ENCODE assay signal across 15 cellular contexts in genomic region chr10:24349379-24350110, GRCh38.
DNase-seq lines count a peak whose midpoint lies in the region; ATAC-seq, FAIRE-seq and TF ChIP-seq lines count a peak whose summit lies in the region.
"Had no signal": no experiment of that assay in that cellular context is flagged by ENCODE, and none has a peak within 500 bp of the region (broad histone marks: within the 10 kb centered on the region; RNA-seq: fewer than 3 reads in every experiment).

No MANE protein-coding gene starts in this region.

- H3K4me1 ChIP-seq in DND-41 (ENCODE audit: insufficient read depth, low read length) (peaks cover 90% of the 10 kb centered on the region), mesodermal cell (ENCODE audit: control insufficient read depth, insufficient read depth, low read length, poor library complexity, severe bottlenecking) (peaks cover 35% of the 10 kb centered on the region), stomach (peaks cover 1 to 30% (median 20%) of the 10 kb centered on the region in 4 donors)

- no peaks in the 10 kb centered on the region for H3K79me2 ChIP-seq in DND-41 (ENCODE audit: insufficient read depth, low read length)

- intact Hi-C loops in stomach (cut with DNase I; ENCODE audit: low total_unique reads), result loop anchor here (10.0 kb wide), 1 partner anchor 145 kb away; the partner anchor contains the start of gene KIAA1217

- TF ChIP-seq CTCF in DND-41 (IDR thresholded peaks at IDR 0.05; ENCODE audit: borderline replicate concordance, extremely low read depth, low read length, poor library complexity, severe bottlenecking), result no peak
- no peak for TF ChIP-seq CTCF in bronchial epithelial cell (IDR thresholded peaks at IDR 0.05; ENCODE audit: insufficient read depth, low read length, severe bottlenecking)
- no peak for TF ChIP-seq CTCF in stomach (IDR thresholded peaks at IDR 0.05)

- no peak for FAIRE-seq in bronchial epithelial cell (lab: Jason Lieb, UNC)

- 0 out of 2 replicates have a peak overlapping the region, but pooled peaks have one; percentile 35 for H2AFZ ChIP-seq in DND-41 (ENCODE audit: low read depth, low read length)

- TF ChIP-seq EP300 in stomach (IDR thresholded peaks at IDR 0.05), result no peak

- H3K4me3 ChIP-seq in DND-41 (ENCODE audit: low read depth in 1 of 2, low read length in 2 of 2) (no peak overlapping the region), MG63 (no peak overlapping the region), bronchial epithelial cell (ENCODE audit: low read depth, low read length) (no peak overlapping the region), mesodermal cell (ENCODE audit: extremely low read depth, insufficient read depth, low read length, poor library complexity, severe bottlenecking) (no peak overlapping the region), stomach (no peak overlapping the region)
- H3K4me3 ChIP-seq: heart left ventricle had no signal

- H3K27me3 ChIP-seq in DND-41 (ENCODE audit: insufficient read depth, low read length, poor library complexity) (no peaks in the 10 kb centered on the region), MG63 (no peaks in the 10 kb centered on the region), bronchial epithelial cell (ENCODE audit: control insufficient read depth, insufficient read depth, low read length) (no peaks in the 10 kb centered on the region), stomach (no peaks in the 10 kb centered on the region)
- H3K27me3 ChIP-seq: heart left ventricle had no signal

- H3K36me3 ChIP-seq in DND-41 (ENCODE audit: insufficient read depth, low read length) (no peaks in the 10 kb centered on the region), MG63 (no peaks in the 10 kb centered on the region), bronchial epithelial cell (ENCODE audit: control insufficient read depth, insufficient read depth, low read length) (no peaks in the 10 kb centered on the region), mesodermal cell (ENCODE audit: control insufficient read depth, insufficient read depth, low read length) (no peaks in the 10 kb centered on the region), stomach (no peaks in the 10 kb centered on the region)
- H3K36me3 ChIP-seq: heart left ventricle had no signal

- H3K4me2 ChIP-seq in DND-41 (ENCODE audit: insufficient read depth, low read length), result peak overlapping the region; percentile 50; the same call in 1 of the 2 replicates

- 89 to 100% methylated on average over 2 to 4 of the region's 4 CpGs for WGBS in mesodermal cell (ENCODE audit: insufficient coverage in 2 of 2), 2 experiments
- 54 to 67% (median 61%) methylated on average over 4 of the region's 4 CpGs for WGBS in stomach, 5 donors

- no peaks in the 10 kb centered on the region for H4K20me1 ChIP-seq in DND-41 (ENCODE audit: insufficient read depth, low read length)

- no peak for ATAC-seq in DND-41 (ENCODE audit: insufficient read depth, low read depth)
- no peak for ATAC-seq in GM18873 (IDR thresholded peaks at IDR 0.05; ENCODE audit: low FRiP score, unreplicated experiment)

- no peak for TF ChIP-seq POLR2A in stomach (IDR thresholded peaks at IDR 0.05)

- no peak for DNase-seq in DND-41
- peak; percentile 53 for DNase-seq in MG63
- DNase-seq in bronchial epithelial cell (ENCODE audit: low read depth), result peak; percentile 79
- no peak for DNase-seq in RPMI8226
- no peak for DNase-seq in stomach
- no peak for DNase-seq in NOMO-1 (lab: John Stamatoyannopoulos, UW; ENCODE audit: unreplicated experiment in 2 of 2)
- DNase-seq: activated naive CD4-positive, alpha-beta T cell treated with anti-CD3 and anti-CD28 coated beads for 36 hours; cortex of kidney; heart left ventricle; KBM-7; NCI-H187 treated with DMSO at 0.1 percent for 48 hours; stimulated activated CD4-positive, alpha-beta T cell treated with anti-CD3 and anti-CD28 coated beads, Interleukin-1b, Interleukin-23, amount 100 ng/mL, for 48 hours; T-helper 2 cell had no signal

- H3K9me3 ChIP-seq in DND-41 (ENCODE audit: insufficient read depth, low read length, severe bottlenecking), result no peaks in the 10 kb centered on the region
- no peaks in the 10 kb centered on the region for H3K9me3 ChIP-seq in MG63
- peaks cover 4% of the 10 kb centered on the region for H3K9me3 ChIP-seq in mesodermal cell (ENCODE audit: control insufficient read depth, low read length)
- no peaks in the 10 kb centered on the region for H3K9me3 ChIP-seq in stomach
- H3K9me3 ChIP-seq: heart left ventricle had no signal

- peak overlapping the region; percentile 81 for H3K27ac ChIP-seq in DND-41 (ENCODE audit: low read length)
- peak overlapping the region; percentile 55 for H3K27ac ChIP-seq in mesodermal cell (ENCODE audit: low read depth, low read length, severe bottlenecking)
- peak overlapping the region in 1 of 5 donors; percentile 11 for H3K27ac ChIP-seq in stomach

- H3K9ac ChIP-seq in DND-41 (ENCODE audit: low read depth, low read length), result peak overlapping the region; percentile 41

Comparison
In these comparisons a context has a peak if more than half of its experiments do, and no peak if none do; other contexts are left out.
1. DNase-seq: peak in MG63 (single experiment) and bronchial epithelial cell (single experiment); none in DND-41 (single experiment), RPMI8226 (single experiment), stomach (single experiment) and NOMO-1 (0 of 2).